9 cellular contexts compared by ENCODE assay signal in the genomic region with DNA sequence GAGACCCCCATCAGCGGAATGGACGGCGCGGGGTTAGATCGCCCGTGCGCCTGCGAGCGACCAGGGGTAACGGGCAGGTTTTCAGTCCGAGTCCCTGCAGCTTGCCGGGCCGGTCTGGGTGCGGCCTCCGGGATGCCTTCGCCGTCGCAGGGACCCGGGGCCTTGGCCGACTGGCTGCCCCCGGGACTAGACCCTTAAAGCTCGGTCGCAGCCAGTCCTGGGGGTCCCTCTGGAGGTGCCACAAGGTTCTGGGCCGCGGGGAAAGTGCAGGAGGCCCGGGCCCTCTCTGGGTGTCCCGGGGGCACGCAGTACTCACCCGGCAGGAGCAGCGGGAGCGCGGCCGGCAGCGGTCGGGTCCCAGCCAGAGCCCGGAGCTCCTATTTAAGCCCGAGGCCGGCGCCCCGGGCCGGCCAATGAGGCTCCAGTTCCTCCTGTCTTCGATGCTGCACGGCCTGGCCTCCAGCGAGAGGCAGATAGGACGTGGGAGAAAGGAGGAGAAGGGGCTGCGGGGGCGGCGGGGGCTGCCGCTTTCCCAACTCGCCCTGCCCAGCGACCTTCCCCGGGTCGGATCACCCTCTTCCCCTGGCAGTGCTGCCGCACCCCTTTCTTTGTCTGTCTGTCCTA. TPM values are rescaled to one million over a fixed set of nuclear protein-coding genes. Genes with fewer than 3 reads are reported as not detected.
DNase-seq lines count a peak whose midpoint lies in the region; ATAC-seq and TF ChIP-seq lines count a peak whose summit lies in the region.
"Had no signal": no experiment of that assay in that cellular context is flagged by ENCODE, and none has a peak within 500 bp of the region (broad histone marks: within the 10 kb centered on the region; RNA-seq: fewer than 3 reads in every experiment).

A gene (minus strand): TSS at position 356 of the 624 bp plus-strand sequence.

- peak within 1 kb of the TSS; percentile 36 for H3K4me3 ChIP-seq in lung
- H3K4me3 ChIP-seq in thymus (ENCODE audit: low read length): peak within 1 kb of the TSS; percentile 40

- peaks cover 12% of the 10 kb centered on the region for H3K4me1 Mint-ChIP-seq in activated CD4-positive, alpha-beta T cell treated with anti-CD3 and anti-CD28 coated beads, Interleukin-2, amount 10 ng/mL, durations not matched to agents 24 days and 14 days
- peaks cover 20% of the 10 kb centered on the region for H3K4me1 Mint-ChIP-seq in dendritic cell treated with granulocyte-macrophage colony-stimulating factor and Interleukin-4, amounts not matched to agents 40 ng/mL and 50 ng/mL, for 4 days (ENCODE audit: low read depth)

- H3K9me3 ChIP-seq in lung (ENCODE audit: control insufficient read depth in 2 of 2, insufficient read depth in 1 of 2, low read length in 1 of 2) (no peaks in the 10 kb centered on the region), thymus (ENCODE audit: control insufficient read depth) (no peaks in the 10 kb centered on the region)

- H3K4me3 Mint-ChIP-seq in activated CD4-positive, alpha-beta T cell treated with anti-CD3 and anti-CD28 coated beads, Interleukin-2, amount 10 ng/mL, durations not matched to agents 24 days and 14 days: peak within 1 kb of the TSS; percentile 75
- H3K4me3 Mint-ChIP-seq in dendritic cell treated with granulocyte-macrophage colony-stimulating factor and Interleukin-4, amounts not matched to agents 40 ng/mL and 50 ng/mL, for 4 days: peak within 1 kb of the TSS; percentile 59

- H3K9me3 Mint-ChIP-seq in activated CD4-positive, alpha-beta T cell treated with anti-CD3 and anti-CD28 coated beads, Interleukin-2, amount 10 ng/mL, durations not matched to agents 24 days and 14 days: no peaks in the 10 kb centered on the region
- H3K9me3 Mint-ChIP-seq in dendritic cell treated with granulocyte-macrophage colony-stimulating factor and Interleukin-4, amounts not matched to agents 40 ng/mL and 50 ng/mL, for 4 days: no peaks in the 10 kb centered on the region

- H3K36me3 Mint-ChIP-seq in activated CD4-positive, alpha-beta T cell treated with anti-CD3 and anti-CD28 coated beads, Interleukin-2, amount 10 ng/mL, durations not matched to agents 24 days and 14 days (ENCODE audit: low read depth): no peaks in the 10 kb centered on the region
- no peaks in the 10 kb centered on the region for H3K36me3 Mint-ChIP-seq in dendritic cell treated with granulocyte-macrophage colony-stimulating factor and Interleukin-4, amounts not matched to agents 40 ng/mL and 50 ng/mL, for 4 days (ENCODE audit: low read depth)

- WGBS in lung, 2 donors: 6 to 9% methylated on average over 52 to 54 of the region's 54 CpGs
- WGBS in thymus: 7% methylated on average over 54 of the region's 54 CpGs

- H3K27ac ChIP-seq in lung (ENCODE audit: low read depth in 1 of 2, low read length in 1 of 2): peak within 1 kb of the TSS; percentile 1 to 40
- H3K27ac ChIP-seq in thymus (ENCODE audit: low read depth): no peak within 1 kb of the TSS

- peaks cover 28% of the 10 kb centered on the region for H3K27me3 Mint-ChIP-seq in activated CD4-positive, alpha-beta T cell treated with anti-CD3 and anti-CD28 coated beads, Interleukin-2, amount 10 ng/mL, durations not matched to agents 24 days and 14 days
- peaks cover 83% of the 10 kb centered on the region for H3K27me3 Mint-ChIP-seq in dendritic cell treated with granulocyte-macrophage colony-stimulating factor and Interleukin-4, amounts not matched to agents 40 ng/mL and 50 ng/mL, for 4 days

- DNase-seq in activated CD4-positive, alpha-beta T cell treated with anti-CD3 and anti-CD28 coated beads, Interleukin-2, amount 10 ng/mL, durations not matched to agents 24 days and 14 days: no peak
- no peak for DNase-seq in activated CD4-positive, alpha-beta T cell treated with anti-CD3 and anti-CD28 coated beads for 4 hours
- no peak for DNase-seq in lung (ENCODE audit: low spot score)
- DNase-seq in effector CD4-positive, alpha-beta T cell: no peak
- no peak for DNase-seq in GM13976 (ENCODE audit: low spot score)
- DNase-seq in hypothalamus (lab: John Stamatoyannopoulos, UW): no peak
- DNase-seq: DND-41 had no signal

- H3K27me3 ChIP-seq in lung (ENCODE audit: control insufficient read depth, insufficient read depth): no peaks in the 10 kb centered on the region
- peaks cover 30% of the 10 kb centered on the region for H3K27me3 ChIP-seq in thymus (ENCODE audit: control insufficient read depth, insufficient read depth)

- ATAC-seq in lung (ENCODE audit: insufficient read depth, low FRiP score): no peak

- H3K27ac Mint-ChIP-seq in activated CD4-positive, alpha-beta T cell treated with anti-CD3 and anti-CD28 coated beads, Interleukin-2, amount 10 ng/mL, durations not matched to agents 24 days and 14 days: no peak within 1 kb of the TSS
- H3K27ac Mint-ChIP-seq in dendritic cell treated with granulocyte-macrophage colony-stimulating factor and Interleukin-4, amounts not matched to agents 40 ng/mL and 50 ng/mL, for 4 days: no peak within 1 kb of the TSS

- intact Hi-C loops in activated CD4-positive, alpha-beta T cell treated with anti-CD3 and anti-CD28 coated beads, Interleukin-2, amount 10 ng/mL, durations not matched to agents 24 days and 14 days (cut with micrococcal nuclease): no loop called here
- intact Hi-C loops in dendritic cell treated with granulocyte-macrophage colony-stimulating factor and Interleukin-4, amounts not matched to agents 40 ng/mL and 50 ng/mL, for 4 days (cut with micrococcal nuclease): no loop called here

- H3K4me1 ChIP-seq in lung (ENCODE audit: control insufficient read depth in 2 of 2, insufficient read depth in 2 of 2, low read length in 2 of 2) (peaks cover 0 to 16% of the 10 kb centered on the region in 2 donors), thymus (ENCODE audit: control insufficient read depth, insufficient read depth, low read length) (peaks cover 14% of the 10 kb centered on the region)

- in situ Hi-C loops in GM13976 (cut with MboI; ENCODE audit: low sequenced_read_pairs, unreplicated experiment): no loop called here

- H3K36me3 ChIP-seq in lung (ENCODE audit: control insufficient read depth in 2 of 2, insufficient read depth in 2 of 2, low read length in 2 of 2) (no peaks in the 10 kb centered on the region), thymus (ENCODE audit: control insufficient read depth, insufficient read depth) (no peaks in the 10 kb centered on the region)

- TF ChIP-seq CTCF in lung (IDR thresholded peaks at IDR 0.05; ENCODE audit: control extremely low read depth, extremely low read depth) (no peak), GM13976 (IDR thresholded peaks at IDR 0.05; ENCODE audit: borderline replicate concordance, control extremely low read depth, extremely low read depth, insufficient read depth, missing control alignments) (no peak)

RNA-seq across cellular contexts. Expression of the gene that starts here (rescaled TPM):
- total RNA-seq in activated CD4-positive, alpha-beta T cell treated with anti-CD3 and anti-CD28 coated beads, Interleukin-2, amount 10 ng/mL, durations not matched to agents 24 days and 14 days: 20.7 and 21.6 TPM in 2 replicates
- total RNA-seq in lung: 100 to 1,000 TPM in 1 of 2 donors, 10 to 100 TPM in 1; 31.6 to 106 TPM
- polyA plus RNA-seq in lung: 100 to 1,000 TPM in 1 of 2 donors, 10 to 100 TPM in 1; 21.0 to 105 TPM
- 48.2 TPM for polyA plus RNA-seq in thymus
